Comparison of ENCODE assay signal across 10 cellular contexts in the genomic region with DNA sequence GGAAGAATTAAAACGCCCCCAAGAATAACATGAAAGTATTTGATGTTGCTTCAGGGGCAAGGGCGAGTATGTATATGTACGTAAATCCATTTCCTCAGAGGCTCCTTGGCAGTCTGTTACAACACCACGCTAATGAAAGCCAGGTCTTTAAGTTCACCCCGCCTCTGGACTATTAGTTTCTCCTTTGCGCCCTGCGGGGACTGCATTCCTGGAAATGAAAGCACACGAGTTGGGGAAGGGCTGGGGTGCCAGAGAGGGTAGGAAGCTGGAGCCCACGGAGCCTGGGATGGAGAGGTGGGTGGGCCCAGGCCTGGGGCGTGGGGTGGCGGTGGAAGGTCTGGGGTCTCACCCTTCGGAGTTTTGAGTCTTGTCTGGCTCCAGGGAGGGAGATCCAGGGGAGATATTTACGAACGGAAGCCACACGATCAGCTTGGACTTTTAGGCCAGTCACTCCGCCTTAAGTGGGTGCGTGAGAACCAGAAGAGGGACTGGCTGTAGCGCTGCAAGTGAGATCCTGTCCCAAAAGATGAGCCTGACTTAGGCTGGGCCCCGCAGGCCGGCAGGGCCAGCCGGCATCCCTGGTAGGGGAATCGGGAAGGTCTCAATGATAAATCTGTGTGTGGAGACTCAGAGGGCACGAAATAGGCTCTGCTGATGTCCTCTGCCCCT. TPM values are rescaled to one million over a fixed set of nuclear protein-coding genes. Genes with fewer than 3 reads are reported as not detected.
DNase-seq lines count a peak whose midpoint lies in the region; ATAC-seq, FAIRE-seq and TF ChIP-seq lines count a peak whose summit lies in the region.
"Had no signal": no experiment of that assay in that cellular context is flagged by ENCODE, and none has a peak within 500 bp of the region (broad histone marks: within the 10 kb centered on the region; RNA-seq: fewer than 3 reads in every experiment).

No MANE protein-coding gene starts in this region.

- H3K23me2 ChIP-seq in H1 (ENCODE audit: low read depth, low read length): peaks cover 10% of the 10 kb centered on the region; the same call in 1 of the 2 replicates

- H3K4me3 ChIP-seq in H1 (ENCODE audit: extremely low read depth in 1 of 4, insufficient read depth in 2 of 4, low read depth in 3 of 4, low read length in 4 of 4) (peak overlapping the region; percentile 59 to 85 (median 62); a peak in 5 of 8 replicates), SJCRH30 (no peak overlapping the region)
- H3K4me3 ChIP-seq: SK-N-MC had no signal

- 42% methylated on average over 17 of the region's 23 CpGs; no CpG with 5 or more reads in 1 of the 2 experiments for WGBS in H1 (ENCODE audit: extremely low coverage in 1 of 2, insufficient coverage in 1 of 2, insufficient read length in 1 of 2, insufficient replicate concordance in 2 of 2, low coverage in 1 of 2, low lambda C conversion rate in 2 of 2, missing lambda C conversion rate in 1 of 2), 2 experiments

- H3K56ac ChIP-seq in H1 (replicated peaks; ENCODE audit: insufficient read length, low read depth, low read length): no peak overlapping the region

- POLR2A ChIA-PET in H1 (lab: Charles Lee; ENCODE audit: partially characterized antibody): interaction anchor here (0.6 kb wide), 1 partner anchor 302 kb away, joined by 3 read pairs; no protein-coding TSS in a partner anchor

- H3K27me3 ChIP-seq in H1 (replicated peaks in 1 of 4; ENCODE audit: control insufficient read depth in 3 of 4, extremely low read depth in 1 of 4, insufficient read depth in 3 of 4, low read length in 3 of 4) (peaks cover 0 to 18% (median 13%) of the 10 kb centered on the region in 4 experiments; a peak in 6 of 7 replicates), SJCRH30 (no peaks in the 10 kb centered on the region)

- no peak; a peak in 1 of 4 replicates for TF ChIP-seq RAD21 in H1 (IDR thresholded peaks at IDR 0.05 in 1 of 2, conservative IDR thresholded peaks at IDR 0.05 in 1 of 2; ENCODE audit: low read depth in 2 of 2, low read length in 2 of 2)

- no peak overlapping the region for H3K14ac ChIP-seq in H1 (ENCODE audit: insufficient read length)

- H3K9ac ChIP-seq in H1 (replicated peaks in 1 of 4; ENCODE audit: extremely low read depth in 1 of 4, low read depth in 3 of 4, low read length in 3 of 4): no peak overlapping the region

- no peak overlapping the region for H2BK15ac ChIP-seq in H1 (ENCODE audit: low read length)

- H3K4me2 ChIP-seq in H1 (ENCODE audit: insufficient read depth in 1 of 2, low read depth in 2 of 2, low read length in 2 of 2): peak overlapping the region; percentile 79 to 93

- no peak overlapping the region; the same call in 1 of the 2 replicates for H2BK20ac ChIP-seq in H1 (ENCODE audit: low read length)

- H3K36me3 Mint-ChIP-seq in HFFc6 (ENCODE audit: low read depth): no peaks in the 10 kb centered on the region
- no peaks in the 10 kb centered on the region for H3K36me3 Mint-ChIP-seq in nephron (ENCODE audit: low read depth)

- no peak overlapping the region for H4K5ac ChIP-seq in H1 (ENCODE audit: insufficient read length, low read depth, low read length)

- H2BK12ac ChIP-seq in H1 (ENCODE audit: low read depth, low read length): 0 out of 2 replicates have a peak overlapping the region, but pooled peaks have one; percentile 71

- TF ChIP-seq POLR2A in H1 (IDR thresholded peaks at IDR 0.05; ENCODE audit: control extremely low read depth in 1 of 2, low read depth in 2 of 2, low read length in 2 of 2): no peak

- H3K9me3 ChIP-seq in H1 (ENCODE audit: insufficient read depth in 2 of 2, low read depth in 1 of 2, low read length in 1 of 2) (no peaks in the 10 kb centered on the region), SJCRH30 (replicated peaks) (no peaks in the 10 kb centered on the region)

- H4K91ac ChIP-seq in H1 (replicated peaks; ENCODE audit: insufficient read length, low read length): no peak overlapping the region

- peak overlapping the region; percentile 24; the same call in 1 of the 2 replicates for H3K18ac ChIP-seq in H1 (ENCODE audit: extremely low read depth, low read length)

- H3K23ac ChIP-seq in H1 (ENCODE audit: insufficient read length): no peak overlapping the region

- TF ChIP-seq EP300 in H1 (IDR thresholded peaks at IDR 0.05; ENCODE audit: borderline replicate concordance in 1 of 2, low read depth in 2 of 2, low read length in 2 of 2): no peak

- no peaks in the 10 kb centered on the region for H3K9me3 Mint-ChIP-seq in HFFc6
- H3K9me3 Mint-ChIP-seq in nephron: no peaks in the 10 kb centered on the region

- no peak overlapping the region for H3K27ac ChIP-seq in H1 (ENCODE audit: low read depth, low read length)
- H3K27ac ChIP-seq in SJCRH30: no peak overlapping the region
- H3K27ac ChIP-seq: SK-N-MC had no signal

- H3K79me1 ChIP-seq in H1 (ENCODE audit: low read depth, low read length): no peaks in the 10 kb centered on the region

- no peaks in the 10 kb centered on the region; a peak in 1 of 8 replicates for H3K36me3 ChIP-seq in H1 (ENCODE audit: control insufficient read depth in 2 of 4, insufficient read depth in 4 of 4, low read length in 3 of 4)
- H3K36me3 ChIP-seq in SJCRH30: no peaks in the 10 kb centered on the region

- H3K27me3 Mint-ChIP-seq in HFFc6 (ENCODE audit: insufficient read depth): peaks cover 5% of the 10 kb centered on the region; the same call in 1 of the 2 replicates
- peaks cover 8% of the 10 kb centered on the region for H3K27me3 Mint-ChIP-seq in nephron (ENCODE audit: low read depth)

- H2BK120ac ChIP-seq in H1 (replicated peaks; ENCODE audit: low read depth, low read length): no peak overlapping the region

- no peak overlapping the region for H3K4ac ChIP-seq in H1 (replicated peaks; ENCODE audit: insufficient read length, low read depth, low read length)

- no peak overlapping the region for H2AFZ ChIP-seq in H1 (ENCODE audit: low read length)

- H2BK5ac ChIP-seq in H1 (ENCODE audit: low read depth, low read length): no peak overlapping the region

- peak; percentile 28 for FAIRE-seq in H1 (lab: Jason Lieb, UNC)

- no peak overlapping the region for H2AK5ac ChIP-seq in H1 (ENCODE audit: low read depth, low read length)

- peaks cover 0 to 20% of the 10 kb centered on the region in 2 experiments; a peak in 3 of 4 replicates for H3K79me2 ChIP-seq in H1 (ENCODE audit: control insufficient read depth in 1 of 2, insufficient read depth in 2 of 2, low read length in 2 of 2)

- H3K27ac Mint-ChIP-seq in HFFc6: peak overlapping the region; percentile 92
- peak overlapping the region; percentile 16 to 86 (median 84) for H3K27ac Mint-ChIP-seq in nephron

- DNase-seq in AG09319 (ENCODE audit: extremely low read depth, low read depth) (peak; percentile 90), HFFc6 (peak; percentile 60), H1 (ENCODE audit: low read depth in 1 of 2, low spot score in 2 of 2) (no peak), NCI-H2029 treated with DMSO at 0.1 percent for 48 hours (lab: John Stamatoyannopoulos, UW) (no peak), SJCRH30 (no peak), NK-92 (lab: John Stamatoyannopoulos, UW; ENCODE audit: unreplicated experiment) (no peak)
- DNase-seq: DMS79 had no signal

- H3K4me1 Mint-ChIP-seq in HFFc6 (ENCODE audit: low read depth) (peaks cover 47% of the 10 kb centered on the region), nephron (peaks cover 43% of the 10 kb centered on the region)

- CTCF ChIA-PET in H1 (lab: Charles Lee; ENCODE audit: partially characterized antibody): interaction anchor here (0.8 to 2.6 kb wide), 18 partner anchors 11 to 271 kb away, joined by 3 to 20 read pairs (median 5); no protein-coding TSS in a partner anchor

- no peaks in the 10 kb centered on the region for H4K20me1 ChIP-seq in H1 (replicated peaks in 1 of 2; ENCODE audit: control insufficient read depth in 1 of 2, insufficient read depth in 2 of 2, low read length in 2 of 2)

- peak overlapping the region; percentile 40; the same call in 1 of the 2 replicates for H4K8ac ChIP-seq in H1 (ENCODE audit: extremely low read depth, insufficient read depth, low read length)

- TF ChIP-seq CTCF in AG09319 (IDR thresholded peaks at IDR 0.05; ENCODE audit: low read depth, low read length) (no peak; the same call in 1 of the 2 replicates), HFFc6 (IDR thresholded peaks at IDR 0.05) (no peak), H1 (IDR thresholded peaks at IDR 0.05; ENCODE audit: control extremely low read depth in 1 of 3, insufficient read depth in 1 of 3, low read depth in 1 of 3, low read length in 3 of 3) (no peak), nephron (IDR thresholded peaks at IDR 0.05; ENCODE audit: unreplicated experiment in 3 of 3) (no peak)

- H3K4me3 Mint-ChIP-seq in HFFc6: peak overlapping the region; percentile 83
- H3K4me3 Mint-ChIP-seq in nephron: peak overlapping the region; percentile 72 to 80 (median 78)

- H3K4me1 ChIP-seq in H1 (replicated peaks in 1 of 4; ENCODE audit: control insufficient read depth in 3 of 4, insufficient read depth in 4 of 4, low read length in 3 of 4): peaks cover 6 to 12% (median 7%) of the 10 kb centered on the region in 4 experiments
- no peaks in the 10 kb centered on the region for H3K4me1 ChIP-seq in SJCRH30

- ATAC-seq in GM19463 (IDR thresholded peaks at IDR 0.05; ENCODE audit: unreplicated experiment): no peak

TF ChIP-seq in H1, 55 proteins besides CTCF, POLR2A, EP300 and RAD21:
- TF ChIP-seq RBBP5 (IDR thresholded peaks at IDR 0.05; ENCODE audit: borderline replicate concordance, low read depth, low read length) (no peak), TEAD4 (IDR thresholded peaks at IDR 0.05; ENCODE audit: low read depth, low read length) (peak; percentile 60; the same call in 1 of the 2 replicates), RXRA (IDR thresholded peaks at IDR 0.05; ENCODE audit: insufficient read depth, low read depth, low read length) (0 out of 2 replicates have a peak, but pooled peaks have one; percentile 23)

RNA-seq across cellular contexts. Expression of a gene that starts 1.6 kb away (rescaled TPM):
- total RNA-seq in HFFc6 (2021; fragmentation: NEBNext Ultra II Directional; extraction: Animal tissue kit (Norgen Biotek cat#: 25700)): 1 to 10 TPM; 3.9 to 6.4 (median 5.7) TPM
- total RNA-seq in H1 (2021; fragmentation: NEBNext Ultra II Directional; extraction: Animal tissue kit (Norgen Biotek cat#: 25700)): 6.8 and 7.3 TPM in 2 replicates
- 3.1 and 3.5 TPM in 2 replicates for polyA plus RNA-seq in H1 (2011; rRNA removed)
- 6.2 TPM for polyA plus RNA-seq in H1 (2011; cell fraction: cytosol; rRNA removed)
- polyA plus RNA-seq in H1 (2011; cell fraction: nucleus; rRNA removed): 4.4 TPM
- 7.1 to 13.4 TPM (median 9.4 TPM) in 4 replicates for polyA plus RNA-seq in H1 (2012, experiment 1 of 2)
- 0.71 TPM for polyA plus RNA-seq in H1 (2012, experiment 2 of 2)
- 2.3 TPM for polyA plus RNA-seq in H1 (2013, experiment 1 of 2)
- polyA plus RNA-seq in H1 (2013, experiment 2 of 2): 2.0 TPM
- polyA minus RNA-seq in H1 (2011; rRNA and poly(A)+ RNA removed): 23.7 and 25.5 TPM in 2 replicates
- polyA minus RNA-seq in H1 (2011; cell fraction: cytosol; rRNA and poly(A)+ RNA removed): 10.6 TPM
- polyA minus RNA-seq in H1 (2011; cell fraction: nucleus; rRNA and poly(A)+ RNA removed): 44.7 TPM
- 1.4 and 1.6 TPM in 2 replicates for total RNA-seq in SJCRH30 (2014; rRNA removed; shearing (Covaris generic))

Comparison
In these comparisons a context has a peak if more than half of its experiments do, and no peak if none do; other contexts are left out.
1. DNase-seq: peak in AG09319 (single experiment) and HFFc6 (single experiment); none in H1 (0 of 2), NCI-H2029 treated with DMSO at 0.1 percent for 48 hours (single experiment), SJCRH30 (0 of 2) and NK-92 (single experiment).